Comparison of ENCODE assay signal across 8 cellular contexts in the genomic region with DNA sequence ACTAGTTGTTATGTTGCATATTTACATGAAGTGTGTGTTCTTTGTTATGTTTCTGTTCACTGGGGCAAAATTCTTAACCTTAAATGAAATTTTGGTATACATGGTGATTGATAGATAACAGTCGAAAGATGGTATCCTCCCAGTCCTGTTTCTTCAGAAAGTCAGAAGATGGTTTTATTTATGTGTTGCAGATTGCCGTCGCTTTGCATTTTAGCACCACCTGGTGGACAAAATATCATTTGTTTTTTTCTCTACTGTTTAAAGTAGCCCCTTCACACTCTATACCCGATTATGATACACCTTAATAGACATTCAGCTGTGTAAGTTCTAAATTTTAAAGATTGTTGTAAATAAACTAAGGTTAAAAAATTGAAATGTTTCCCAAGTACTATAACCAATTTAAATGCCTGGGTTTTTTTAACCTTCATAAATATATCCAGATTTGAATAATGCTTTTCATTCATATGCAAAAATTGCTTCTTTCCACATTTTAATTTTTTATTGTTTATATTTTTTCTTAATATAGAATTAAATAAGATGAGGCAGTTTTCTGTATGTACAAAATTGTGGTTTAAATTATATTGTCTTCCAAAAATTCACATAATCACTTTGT.
DNase-seq lines count a peak whose midpoint lies in the region; ATAC-seq and TF ChIP-seq lines count a peak whose summit lies in the region.

No MANE protein-coding gene starts in this region.

- no peak overlapping the region for H4K91ac ChIP-seq in mesenchymal stem cell (ENCODE audit: low read length)

- H3K4me3 ChIP-seq in AG10803 (ENCODE audit: low read length) (no peak overlapping the region), HFF-Myc (replicated peaks; ENCODE audit: low read depth, low read length) (no peak overlapping the region), MM.1S (ENCODE audit: low read length) (no peak overlapping the region), dorsolateral prefrontal cortex (peak overlapping the region in 15 of 59 donors; percentile 3 to 33 (median 20)), mesenchymal stem cell (ENCODE audit: insufficient read depth in 1 of 2, low read depth in 1 of 2, low read length in 2 of 2) (no peak overlapping the region)

- no peaks in the 10 kb centered on the region for H3K27me3 ChIP-seq in MM.1S (replicated peaks; ENCODE audit: insufficient read depth, low read length)
- no peaks in the 10 kb centered on the region for H3K27me3 ChIP-seq in dorsolateral prefrontal cortex
- no peaks in the 10 kb centered on the region for H3K27me3 ChIP-seq in mesenchymal stem cell (ENCODE audit: control insufficient read depth in 1 of 2, insufficient read depth in 1 of 2, low read length in 2 of 2)

- H3K4ac ChIP-seq in mesenchymal stem cell (ENCODE audit: low read depth in 1 of 2, low read length in 2 of 2) = no peak overlapping the region

- H3K14ac ChIP-seq in mesenchymal stem cell (ENCODE audit: low read length in 2 of 2) = no peak overlapping the region

- ATAC-seq in HG03457 (IDR thresholded peaks at IDR 0.05; ENCODE audit: unreplicated experiment) = no peak

- H4K8ac ChIP-seq in mesenchymal stem cell (ENCODE audit: low read length) = no peak overlapping the region

- H2BK5ac ChIP-seq in mesenchymal stem cell (ENCODE audit: low read depth, low read length, poor library complexity, severe bottlenecking) = no peak overlapping the region

- H3K9me3 ChIP-seq in MM.1S (replicated peaks; ENCODE audit: insufficient read depth, low read length) = no peaks in the 10 kb centered on the region
- no peaks in the 10 kb centered on the region for H3K9me3 ChIP-seq in mesenchymal stem cell (ENCODE audit: control insufficient read depth, low read length)

- no peak overlapping the region for H2AK5ac ChIP-seq in mesenchymal stem cell (ENCODE audit: low read length, severe bottlenecking)

- WGBS in mesenchymal stem cell = 7% methylated on average over 2 of the region's 4 CpGs

- peaks cover 12% of the 10 kb centered on the region for H3K79me1 ChIP-seq in mesenchymal stem cell (replicated peaks; ENCODE audit: low read length, poor library complexity, severe bottlenecking)

- intact Hi-C loops in dorsolateral prefrontal cortex (cut with DNase I) = loop anchor here (2.0 to 5.0 kb wide), 2 partner anchors 67 to 152 kb away; partner anchors contain the start of gene ALCAM (in 2 of the 2)

- no peaks in the 10 kb centered on the region for H3K4me1 ChIP-seq in MM.1S (ENCODE audit: low read length)
- H3K4me1 ChIP-seq in mesenchymal stem cell (ENCODE audit: control insufficient read depth, insufficient read depth, low read depth, low read length) = no peaks in the 10 kb centered on the region

- DNase-seq in AG10803 (ENCODE audit: low read depth) (peak; percentile 69), HFF-Myc (ENCODE audit: extremely low read depth, low read depth) (peak; percentile 48), MM.1S (peak; percentile 68), SHP77 treated with DMSO at 0.1 percent for 48 hours (lab: John Stamatoyannopoulos, UW) (peak; percentile 51), dorsolateral prefrontal cortex (peak in 1 of 10 donors; percentile 14), mesenchymal stem cell (peak; percentile 68)

- no peak overlapping the region for H3K4me2 ChIP-seq in MM.1S (ENCODE audit: low read depth, low read length)
- H3K4me2 ChIP-seq in mesenchymal stem cell (ENCODE audit: low read length, poor library complexity, severe bottlenecking) = no peak overlapping the region

- TF ChIP-seq CTCF in AG10803 (conservative IDR thresholded peaks at IDR 0.05; ENCODE audit: low read length) (peak; percentile 66), GM12873 (IDR thresholded peaks at IDR 0.05; ENCODE audit: insufficient read depth, low read depth, low read length, missing control alignments) (peak; percentile 57), HFF-Myc (IDR thresholded peaks at IDR 0.05; ENCODE audit: low read depth, low read length, missing control alignments) (peak; percentile 41), MM.1S (IDR thresholded peaks at IDR 0.05; ENCODE audit: low read length) (peak; percentile 67), dorsolateral prefrontal cortex (IDR thresholded peaks at IDR 0.05 in 54 of 56, conservative IDR thresholded peaks at IDR 0.05 in 2 of 56; ENCODE audit: low read depth in 1 of 56, partially characterized antibody in 56 of 56) (peak; percentile 67 to 98 (median 85))

- H3K36me3 ChIP-seq in MM.1S (replicated peaks; ENCODE audit: insufficient read depth, low read length) (no peaks in the 10 kb centered on the region), mesenchymal stem cell (ENCODE audit: control insufficient read depth in 1 of 2, insufficient read depth in 2 of 2, low read depth in 1 of 2, low read length in 2 of 2) (no peaks in the 10 kb centered on the region)

- no peak overlapping the region for H3K23ac ChIP-seq in mesenchymal stem cell (ENCODE audit: low read length in 2 of 2)

- no peaks in the 10 kb centered on the region for H4K20me1 ChIP-seq in MM.1S (ENCODE audit: insufficient read depth, low read length)

- H3F3A ChIP-seq in MM.1S (ENCODE audit: insufficient read depth, low read length) = no peaks in the 10 kb centered on the region

- H2AFZ ChIP-seq in MM.1S (ENCODE audit: low read length) (no peak overlapping the region), mesenchymal stem cell (ENCODE audit: low read depth, low read length) (no peak overlapping the region)

- H2BK12ac ChIP-seq in mesenchymal stem cell (ENCODE audit: low read length in 2 of 2) = no peak overlapping the region

- H3K27ac ChIP-seq in MM.1S (ENCODE audit: low read length) (no peak overlapping the region), dorsolateral prefrontal cortex (peak overlapping the region in 50 of 59 donors; percentile 3 to 85 (median 70)), mesenchymal stem cell (ENCODE audit: low read length, poor library complexity, severe bottlenecking) (no peak overlapping the region)

- no peak overlapping the region for H3K18ac ChIP-seq in mesenchymal stem cell (ENCODE audit: low read depth in 1 of 2, low read length in 2 of 2)

- H3K9me2 ChIP-seq in MM.1S (replicated peaks; ENCODE audit: insufficient read depth, low read length) = no peaks in the 10 kb centered on the region

- no peak overlapping the region for H2BK15ac ChIP-seq in mesenchymal stem cell (ENCODE audit: low read depth, poor library complexity, severe bottlenecking)

- H3K9ac ChIP-seq in MM.1S (ENCODE audit: low read length) (no peak overlapping the region), mesenchymal stem cell (ENCODE audit: low read length) (no peak overlapping the region)

- no peaks in the 10 kb centered on the region for H3K79me2 ChIP-seq in MM.1S (ENCODE audit: low read length)

- H2BK120ac ChIP-seq in mesenchymal stem cell (ENCODE audit: low read depth, low read length) = no peak overlapping the region

Comparison
In these comparisons a context has a peak if more than half of its experiments do, and no peak if none do; other contexts are left out.
1. H3K27ac ChIP-seq: peak in dorsolateral prefrontal cortex (50 of 59); none in MM.1S (single experiment) and mesenchymal stem cell (single experiment).
2. Peak in every context shown above with its lines, with median percentiles within 50 percentile points of each other: CTCF ChIP-seq.